In the genomic region with DNA sequence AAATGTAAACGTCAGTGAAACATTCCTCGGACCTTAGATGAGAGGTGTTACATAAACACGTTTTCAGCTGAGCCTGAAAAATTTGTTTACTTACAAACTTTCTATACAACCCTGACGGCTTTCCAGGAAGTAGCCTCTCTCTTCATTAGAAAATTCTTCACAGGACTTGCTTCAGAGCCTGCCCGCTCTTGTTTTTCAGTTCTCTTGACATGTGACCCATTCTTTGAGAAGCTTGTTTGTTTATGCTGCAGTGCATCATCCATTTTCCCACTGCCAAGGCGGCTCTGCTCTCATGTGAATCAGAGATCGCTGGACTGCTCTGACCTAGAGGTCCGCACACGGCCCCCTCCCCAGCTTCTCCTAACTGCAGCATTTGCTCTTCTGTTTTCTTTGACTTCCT, we compare ENCODE assay signal across 12 cellular contexts. TPM values are rescaled to one million over a fixed set of nuclear protein-coding genes. Genes with fewer than 3 reads are reported as not detected.
DNase-seq lines count a peak whose midpoint lies in the region; ATAC-seq and TF ChIP-seq lines count a peak whose summit lies in the region.
"Had no signal": no experiment of that assay in that cellular context is flagged by ENCODE, and none has a peak within 500 bp of the region (broad histone marks: within the 10 kb centered on the region; RNA-seq: fewer than 3 reads in every experiment).

No MANE protein-coding gene starts in this region.

- 10 to 21% methylated on average over 9 of the region's 9 CpGs for WGBS in esophagus squamous epithelium, 2 donors

- H3K9me3 ChIP-seq in right atrium auricular region (no peaks in the 10 kb centered on the region), esophagus squamous epithelium (no peaks in the 10 kb centered on the region), uterus (no peaks in the 10 kb centered on the region)

- no peaks in the 10 kb centered on the region for H3K9me3 Mint-ChIP-seq in activated T-helper 2 cell treated with anti-CD3 and anti-CD28 coated beads, Interferon-gamma antibody, Interleukin-2, Interleukin-4, amounts not matched to agents 10 μg/mL and 5 μg/mL and 100 μg/mL, durations not matched to agents 14 hours and 24 hours and 36 hours

- no peaks in the 10 kb centered on the region for H3K36me3 Mint-ChIP-seq in activated T-helper 2 cell treated with anti-CD3 and anti-CD28 coated beads, Interferon-gamma antibody, Interleukin-2, Interleukin-4, amounts not matched to agents 10 μg/mL and 5 μg/mL and 100 μg/mL, durations not matched to agents 14 hours and 24 hours and 36 hours (ENCODE audit: low read depth)

- H3K4me1 ChIP-seq in right atrium auricular region (no peaks in the 10 kb centered on the region), esophagus squamous epithelium (peaks cover 0 to 33% (median 5%) of the 10 kb centered on the region in 3 donors), uterus (peaks cover 0 to under 1% of the 10 kb centered on the region in 2 donors)

- TF ChIP-seq POLR2A in esophagus squamous epithelium (IDR thresholded peaks at IDR 0.05): no peak
- no peak for TF ChIP-seq POLR2A in uterus (IDR thresholded peaks at IDR 0.05)

- H3K4me3 Mint-ChIP-seq in activated T-helper 2 cell treated with anti-CD3 and anti-CD28 coated beads, Interferon-gamma antibody, Interleukin-2, Interleukin-4, amounts not matched to agents 10 μg/mL and 5 μg/mL and 100 μg/mL, durations not matched to agents 14 hours and 24 hours and 36 hours (ENCODE audit: low read depth): no peak overlapping the region

- H3K4me3 ChIP-seq in right atrium auricular region: no peak overlapping the region
- peak overlapping the region in 1 of 4 donors; percentile 6 for H3K4me3 ChIP-seq in esophagus squamous epithelium
- no peak overlapping the region for H3K4me3 ChIP-seq in uterus

- H3K27ac ChIP-seq in right atrium auricular region (peak overlapping the region in 1 of 2 donors; percentile 2), esophagus squamous epithelium (peak overlapping the region; percentile 20 to 44 (median 32)), uterus (peak overlapping the region; percentile 56 to 76)

- no peaks in the 10 kb centered on the region for H3K27me3 Mint-ChIP-seq in activated T-helper 2 cell treated with anti-CD3 and anti-CD28 coated beads, Interferon-gamma antibody, Interleukin-2, Interleukin-4, amounts not matched to agents 10 μg/mL and 5 μg/mL and 100 μg/mL, durations not matched to agents 14 hours and 24 hours and 36 hours (ENCODE audit: low read depth)

- DNase-seq in Right ventricle myocardium inferior (ENCODE audit: missing footprints): no peak
- no peak for DNase-seq in right atrium auricular region (ENCODE audit: low spot score)
- no peak for DNase-seq in esophagus squamous epithelium (lab: John Stamatoyannopoulos, UW)
- peak; percentile 32 for DNase-seq in midbrain (lab: John Stamatoyannopoulos, UW)
- DNase-seq in uterus: peak in 1 of 2 donors; percentile 18
- DNase-seq in SIG-M5 (lab: John Stamatoyannopoulos, UW): no peak
- DNase-seq in activated T-helper 2 cell treated with anti-CD3 and anti-CD28 coated beads, Interferon-gamma antibody, Interleukin-2, Interleukin-4, amounts not matched to agents 10 μg/mL and 5 μg/mL and 100 μg/mL, durations not matched to agents 14 hours and 24 hours and 36 hours (ENCODE audit: low spot score): no peak
- DNase-seq: activated CD8-positive, alpha-beta memory T cell treated with anti-CD3 and anti-CD28 coated beads, Interleukin-2, amount 50 U/mL, for 4 hours; cortex of kidney; left cardiac atrium; NCI-H1092 had no signal

- no peaks in the 10 kb centered on the region for H3K4me1 Mint-ChIP-seq in activated T-helper 2 cell treated with anti-CD3 and anti-CD28 coated beads, Interferon-gamma antibody, Interleukin-2, Interleukin-4, amounts not matched to agents 10 μg/mL and 5 μg/mL and 100 μg/mL, durations not matched to agents 14 hours and 24 hours and 36 hours (ENCODE audit: low read depth)

- H3K27me3 ChIP-seq in right atrium auricular region: no peaks in the 10 kb centered on the region
- no peaks in the 10 kb centered on the region for H3K27me3 ChIP-seq in esophagus squamous epithelium
- no peaks in the 10 kb centered on the region for H3K27me3 ChIP-seq in uterus

- intact Hi-C loops in Right ventricle myocardium inferior (cut with DNase I): loop anchor here (10.0 kb wide), 1 partner anchor 96 kb away; no protein-coding TSS in a partner anchor
- intact Hi-C loops in esophagus squamous epithelium (cut with DNase I): no loop called here
- intact Hi-C loops in uterus (cut with DNase I; ENCODE audit: low total_unique reads): no loop called here
- intact Hi-C loops in activated T-helper 2 cell treated with anti-CD3 and anti-CD28 coated beads, Interferon-gamma antibody, Interleukin-2, Interleukin-4, amounts not matched to agents 10 μg/mL and 5 μg/mL and 100 μg/mL, durations not matched to agents 14 hours and 24 hours and 36 hours (cut with micrococcal nuclease): no loop called here

- no peak for TF ChIP-seq CTCF in right atrium auricular region (IDR thresholded peaks at IDR 0.05)
- no peak for TF ChIP-seq CTCF in esophagus squamous epithelium (IDR thresholded peaks at IDR 0.05)
- no peak for TF ChIP-seq CTCF in uterus (IDR thresholded peaks at IDR 0.05)

- ATAC-seq in Right ventricle myocardium inferior (peak; percentile 28), GM21360 (IDR thresholded peaks at IDR 0.05; ENCODE audit: unreplicated experiment) (no peak)

- H3K36me3 ChIP-seq in right atrium auricular region (no peaks in the 10 kb centered on the region), esophagus squamous epithelium (no peaks in the 10 kb centered on the region), uterus (no peaks in the 10 kb centered on the region)

- no peak overlapping the region for H3K27ac Mint-ChIP-seq in activated T-helper 2 cell treated with anti-CD3 and anti-CD28 coated beads, Interferon-gamma antibody, Interleukin-2, Interleukin-4, amounts not matched to agents 10 μg/mL and 5 μg/mL and 100 μg/mL, durations not matched to agents 14 hours and 24 hours and 36 hours

RNA-seq across cellular contexts. Expression of gene ARHGAP42, which starts 47.9 kb away (rescaled TPM):
- 4.5 TPM for total RNA-seq in Right ventricle myocardium inferior
- total RNA-seq in right atrium auricular region: 10 to 100 TPM in 1 of 2 donors, 1 to 10 TPM in 1; 6.1 to 12.1 TPM
- total RNA-seq in esophagus squamous epithelium: 10 to 100 TPM in 1 of 4 donors, 1 to 10 TPM in 3; 3.5 to 10.1 (median 6.4) TPM
- total RNA-seq in uterus: 10 to 100 TPM; 10.2 to 51.6 (median 21.1) TPM
- total RNA-seq in activated T-helper 2 cell treated with anti-CD3 and anti-CD28 coated beads, Interferon-gamma antibody, Interleukin-2, Interleukin-4, amounts not matched to agents 10 μg/mL and 5 μg/mL and 100 μg/mL, durations not matched to agents 14 hours and 24 hours and 36 hours: 0.16 TPM in 2 replicates
